7 cellular contexts compared by ENCODE assay signal in the genomic region with DNA sequence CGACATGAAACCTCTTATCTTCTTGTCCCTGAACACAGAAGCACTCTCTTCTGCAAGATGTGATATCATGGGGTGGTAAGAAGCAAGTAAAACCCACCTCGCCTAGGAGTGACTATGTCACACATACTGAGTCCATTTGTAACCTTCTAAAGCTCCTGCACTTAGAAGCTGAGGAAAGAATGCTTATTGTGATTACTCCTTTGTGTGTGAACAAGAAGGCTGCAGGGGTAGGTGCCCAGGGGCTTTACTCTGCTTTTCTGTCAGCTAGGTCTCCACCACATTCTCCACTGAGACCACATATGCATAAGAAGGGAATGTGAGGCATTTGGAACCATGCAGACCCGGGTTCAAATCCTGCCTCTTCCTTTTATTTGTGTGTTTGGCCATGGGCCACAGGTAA.
"Had no signal": no experiment of that assay in that cellular context is flagged by ENCODE, and none has a peak within 500 bp of the region (broad histone marks: within the 10 kb centered on the region; RNA-seq: fewer than 3 reads in every experiment).

No MANE protein-coding gene starts in this region.

- H3K4me1 ChIP-seq: HAP-1 had no signal

- H3K27ac ChIP-seq: GM23248 had no signal

- ATAC-seq: HCT116 had no signal

- H3K9me3 ChIP-seq: HAP-1 had no signal

- DNase-seq: GM23248, HFFc6, IMR-90, KG1 had no signal

- H2AFZ ChIP-seq: GM23248 had no signal

- H3K4me3 ChIP-seq: GM23248, HAP-1, K562 had no signal

- H3K36me3 ChIP-seq: HAP-1 had no signal

- H3K9ac ChIP-seq: GM23248 had no signal
